Comparison of ENCODE assay signal across 1 cellular context in the genomic region with DNA sequence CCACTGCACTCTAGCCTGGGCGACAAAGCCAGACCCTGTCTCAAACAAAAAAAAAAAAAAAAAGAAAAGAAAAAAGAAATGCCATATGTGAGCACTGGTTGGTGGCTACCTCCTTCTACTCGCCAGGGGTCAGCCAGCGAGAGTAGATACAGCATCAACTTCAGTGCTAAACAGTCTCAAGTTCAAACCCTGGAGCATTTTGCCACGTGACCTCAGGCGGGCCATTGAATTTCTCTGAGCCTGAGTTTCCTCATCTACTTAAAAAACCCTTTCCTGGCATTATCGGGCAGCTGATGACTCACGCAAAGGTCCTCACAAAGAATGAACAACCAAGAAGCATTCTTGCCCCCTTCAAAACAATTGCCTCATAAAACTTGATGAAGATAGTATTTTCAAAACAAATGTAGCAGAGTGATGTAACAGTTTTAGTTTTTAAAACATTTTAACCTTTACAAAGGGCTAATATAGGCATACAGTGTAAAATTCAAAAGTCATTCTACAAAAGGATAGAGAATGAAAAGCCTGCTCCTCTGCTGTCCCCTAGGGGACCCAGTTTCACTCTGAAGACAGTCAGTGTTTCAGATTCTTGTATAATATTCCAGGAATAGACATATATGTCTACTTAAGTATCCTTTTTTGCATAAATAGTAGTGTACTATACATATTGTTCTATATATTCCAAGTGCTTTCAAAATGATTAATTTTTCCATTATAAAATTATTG.
TF ChIP-seq lines count a peak whose summit lies in the region.

No MANE protein-coding gene starts in this region.

TF ChIP-seq in HEK293, 187 proteins besides CTCF, POLR2A, EP300 and RAD21 (continued from another document):
- TF ChIP-seq, protein P1, sequence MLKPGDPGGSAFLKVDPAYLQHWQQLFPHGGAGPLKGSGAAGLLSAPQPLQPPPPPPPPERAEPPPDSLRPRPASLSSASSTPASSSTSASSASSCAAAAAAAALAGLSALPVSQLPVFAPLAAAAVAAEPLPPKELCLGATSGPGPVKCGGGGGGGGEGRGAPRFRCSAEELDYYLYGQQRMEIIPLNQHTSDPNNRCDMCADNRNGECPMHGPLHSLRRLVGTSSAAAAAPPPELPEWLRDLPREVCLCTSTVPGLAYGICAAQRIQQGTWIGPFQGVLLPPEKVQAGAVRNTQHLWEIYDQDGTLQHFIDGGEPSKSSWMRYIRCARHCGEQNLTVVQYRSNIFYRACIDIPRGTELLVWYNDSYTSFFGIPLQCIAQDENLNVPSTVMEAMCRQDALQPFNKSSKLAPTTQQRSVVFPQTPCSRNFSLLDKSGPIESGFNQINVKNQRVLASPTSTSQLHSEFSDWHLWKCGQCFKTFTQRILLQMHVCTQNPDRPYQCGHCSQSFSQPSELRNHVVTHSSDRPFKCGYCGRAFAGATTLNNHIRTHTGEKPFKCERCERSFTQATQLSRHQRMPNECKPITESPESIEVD (tag by site-specific recombination; IDR thresholded peaks at IDR 0.05) = peak; percentile 98
- peak; percentile 40; the same call in 1 of the 2 replicates for TF ChIP-seq ZBTB48 (tag by site-specific recombination; IDR thresholded peaks at IDR 0.05)
- TF ChIP-seq, protein P2, sequence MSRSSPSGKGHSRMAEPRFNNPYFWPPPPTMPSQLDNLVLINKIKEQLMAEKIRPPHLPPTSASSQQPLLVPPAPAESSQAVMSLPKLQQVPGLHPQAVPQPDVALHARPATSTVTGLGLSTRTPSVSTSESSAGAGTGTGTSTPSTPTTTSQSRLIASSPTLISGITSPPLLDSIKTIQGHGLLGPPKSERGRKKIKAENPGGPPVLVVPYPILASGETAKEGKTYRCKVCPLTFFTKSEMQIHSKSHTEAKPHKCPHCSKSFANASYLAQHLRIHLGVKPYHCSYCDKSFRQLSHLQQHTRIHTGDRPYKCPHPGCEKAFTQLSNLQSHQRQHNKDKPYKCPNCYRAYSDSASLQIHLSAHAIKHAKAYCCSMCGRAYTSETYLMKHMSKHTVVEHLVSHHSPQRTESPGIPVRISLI (tag by site-specific recombination; IDR thresholded peaks at IDR 0.05) = peak; percentile 89
- no peak for TF ChIP-seq ZNF624 (tag by site-specific recombination; IDR thresholded peaks at IDR 0.05)
- TF ChIP-seq ZBTB20 (tag by site-specific recombination; IDR thresholded peaks at IDR 0.05) = no peak
- TF ChIP-seq MZF1 (tag by site-specific recombination; IDR thresholded peaks at IDR 0.05; ENCODE audit: borderline replicate concordance) = no peak
- TF ChIP-seq, protein P3, sequence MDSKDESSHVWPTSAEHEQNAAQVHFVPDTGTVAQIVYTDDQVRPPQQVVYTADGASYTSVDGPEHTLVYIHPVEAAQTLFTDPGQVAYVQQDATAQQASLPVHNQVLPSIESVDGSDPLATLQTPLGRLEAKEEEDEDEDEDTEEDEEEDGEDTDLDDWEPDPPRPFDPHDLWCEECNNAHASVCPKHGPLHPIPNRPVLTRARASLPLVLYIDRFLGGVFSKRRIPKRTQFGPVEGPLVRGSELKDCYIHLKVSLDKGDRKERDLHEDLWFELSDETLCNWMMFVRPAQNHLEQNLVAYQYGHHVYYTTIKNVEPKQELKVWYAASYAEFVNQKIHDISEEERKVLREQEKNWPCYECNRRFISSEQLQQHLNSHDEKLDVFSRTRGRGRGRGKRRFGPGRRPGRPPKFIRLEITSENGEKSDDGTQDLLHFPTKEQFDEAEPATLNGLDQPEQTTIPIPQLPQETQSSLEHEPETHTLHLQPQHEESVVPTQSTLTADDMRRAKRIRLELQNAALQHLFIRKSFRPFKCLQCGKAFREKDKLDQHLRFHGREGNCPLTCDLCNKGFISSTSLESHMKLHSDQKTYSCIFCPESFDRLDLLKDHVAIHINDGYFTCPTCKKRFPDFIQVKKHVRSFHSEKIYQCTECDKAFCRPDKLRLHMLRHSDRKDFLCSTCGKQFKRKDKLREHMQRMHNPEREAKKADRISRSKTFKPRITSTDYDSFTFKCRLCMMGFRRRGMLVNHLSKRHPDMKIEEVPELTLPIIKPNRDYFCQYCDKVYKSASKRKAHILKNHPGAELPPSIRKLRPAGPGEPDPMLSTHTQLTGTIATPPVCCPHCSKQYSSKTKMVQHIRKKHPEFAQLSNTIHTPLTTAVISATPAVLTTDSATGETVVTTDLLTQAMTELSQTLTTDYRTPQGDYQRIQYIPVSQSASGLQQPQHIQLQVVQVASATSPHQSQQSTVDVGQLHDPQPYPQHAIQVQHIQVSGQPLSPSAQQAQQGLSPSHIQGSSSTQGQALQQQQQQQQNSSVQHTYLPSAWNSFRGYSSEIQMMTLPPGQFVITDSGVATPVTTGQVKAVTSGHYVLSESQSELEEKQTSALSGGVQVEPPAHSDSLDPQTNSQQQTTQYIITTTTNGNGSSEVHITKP (tag by site-specific recombination; IDR thresholded peaks at IDR 0.05) = peak; percentile 63
- TF ChIP-seq ZEB2 (tag by site-specific recombination; IDR thresholded peaks at IDR 0.05) = peak; percentile 78
- TF ChIP-seq ZNF366 (tag by site-specific recombination; conservative IDR thresholded peaks at IDR 0.05) = peak; percentile 68
- TF ChIP-seq PRDM1 (tag by site-specific recombination; IDR thresholded peaks at IDR 0.05) = peak; percentile 32; the same call in 1 of the 2 replicates
- TF ChIP-seq ZNF335 (tag by site-specific recombination; conservative IDR thresholded peaks at IDR 0.05) = peak; percentile 88
- TF ChIP-seq, protein P4, sequence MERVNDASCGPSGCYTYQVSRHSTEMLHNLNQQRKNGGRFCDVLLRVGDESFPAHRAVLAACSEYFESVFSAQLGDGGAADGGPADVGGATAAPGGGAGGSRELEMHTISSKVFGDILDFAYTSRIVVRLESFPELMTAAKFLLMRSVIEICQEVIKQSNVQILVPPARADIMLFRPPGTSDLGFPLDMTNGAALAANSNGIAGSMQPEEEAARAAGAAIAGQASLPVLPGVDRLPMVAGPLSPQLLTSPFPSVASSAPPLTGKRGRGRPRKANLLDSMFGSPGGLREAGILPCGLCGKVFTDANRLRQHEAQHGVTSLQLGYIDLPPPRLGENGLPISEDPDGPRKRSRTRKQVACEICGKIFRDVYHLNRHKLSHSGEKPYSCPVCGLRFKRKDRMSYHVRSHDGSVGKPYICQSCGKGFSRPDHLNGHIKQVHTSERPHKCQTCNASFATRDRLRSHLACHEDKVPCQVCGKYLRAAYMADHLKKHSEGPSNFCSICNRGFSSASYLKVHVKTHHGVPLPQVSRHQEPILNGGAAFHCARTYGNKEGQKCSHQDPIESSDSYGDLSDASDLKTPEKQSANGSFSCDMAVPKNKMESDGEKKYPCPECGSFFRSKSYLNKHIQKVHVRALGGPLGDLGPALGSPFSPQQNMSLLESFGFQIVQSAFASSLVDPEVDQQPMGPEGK (tag by site-specific recombination; IDR thresholded peaks at IDR 0.05) = peak; percentile 37; the same call in 1 of the 2 replicates
- TF ChIP-seq ZNF24 (tag by site-specific recombination; IDR thresholded peaks at IDR 0.05) = peak; percentile 76
- peak; percentile 75 for TF ChIP-seq ZBTB17 (tag by site-specific recombination; IDR thresholded peaks at IDR 0.05)
- TF ChIP-seq ZNF184 (tag by site-specific recombination; IDR thresholded peaks at IDR 0.05) = 0 out of 2 replicates have a peak, but pooled peaks have one; percentile 18
- TF ChIP-seq, protein P5, sequence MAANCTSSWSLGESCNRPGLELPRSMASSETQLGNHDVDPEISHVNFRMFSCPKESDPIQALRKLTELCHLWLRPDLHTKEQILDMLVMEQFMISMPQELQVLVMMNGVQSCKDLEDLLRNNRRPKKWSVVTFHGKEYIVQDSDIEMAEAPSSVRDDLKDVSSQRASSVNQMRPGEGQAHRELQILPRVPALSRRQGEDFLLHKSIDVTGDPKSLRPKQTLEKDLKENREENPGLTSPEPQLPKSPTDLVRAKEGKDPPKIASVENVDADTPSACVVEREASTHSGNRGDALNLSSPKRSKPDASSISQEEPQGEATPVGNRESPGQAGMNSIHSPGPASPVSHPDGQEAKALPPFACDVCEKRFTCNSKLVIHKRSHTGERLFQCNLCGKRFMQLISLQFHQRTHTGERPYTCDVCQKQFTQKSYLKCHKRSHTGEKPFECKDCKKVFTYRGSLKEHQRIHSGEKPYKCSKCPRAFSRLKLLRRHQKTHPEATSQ (tag by site-specific recombination; IDR thresholded peaks at IDR 0.05) = no peak
TF ChIP-seq in HEK293: peak in this region for 21.
